ENCODE assay signal across 37 cellular contexts in the genomic region with DNA sequence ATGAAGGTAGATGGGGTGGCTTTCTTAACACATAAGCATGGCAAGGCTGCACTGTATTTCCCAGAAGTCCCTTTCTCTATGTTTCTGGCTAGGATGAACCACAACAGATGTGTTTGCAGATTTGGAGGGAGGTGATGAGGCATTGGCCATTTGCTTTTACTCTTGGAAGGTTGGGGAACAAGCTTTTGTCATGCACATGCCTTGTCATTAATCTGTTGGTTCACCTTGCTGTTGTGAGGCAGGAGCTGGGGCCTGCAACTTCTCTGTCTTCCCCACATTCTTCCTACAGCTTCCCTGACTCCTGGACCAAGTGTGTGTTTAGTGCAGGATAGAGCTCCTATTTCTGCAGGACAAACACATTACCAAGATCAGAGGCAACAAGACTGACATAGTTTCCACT.
"Had no signal": no experiment of that assay in that cellular context is flagged by ENCODE, and none has a peak within 500 bp of the region (broad histone marks: within the 10 kb centered on the region; RNA-seq: fewer than 3 reads in every experiment).

No MANE protein-coding gene starts in this region.

- H3K27me3 ChIP-seq: adrenal gland, body of pancreas, brain microvascular endothelial cell, breast epithelium had no signal

- H3K4me3 ChIP-seq: adrenal gland, body of pancreas, breast epithelium had no signal

- H3K9me3 ChIP-seq: adrenal gland, body of pancreas, breast epithelium had no signal

- H3K36me3 ChIP-seq: adrenal gland, brain microvascular endothelial cell, breast epithelium, WERI-Rb-1 had no signal

- H3K27ac Mint-ChIP-seq: activated B cell treated with CpG ODN at 0.5 μM for 24 hours; activated CD4-positive, alpha-beta memory T cell treated with anti-CD3 and anti-CD28 coated beads for 36 hours; activated CD4-positive, alpha-beta T cell treated with anti-CD3 and anti-CD28 coated beads, Interleukin-2, amount 10 ng/mL, durations not matched to agents 24 days and 14 days; activated CD8-positive, alpha-beta T cell treated with anti-CD3 and anti-CD28 coated beads for 36 hours; activated naive CD4-positive, alpha-beta T cell treated with anti-CD3 and anti-CD28 coated beads for 36 hours; activated naive CD4-positive, alpha-beta T cell treated with anti-CD3 and anti-CD28 coated beads, Interleukin-2, amount 50 U/mL, for 72 hours; activated naive CD8-positive, alpha-beta T cell treated with anti-CD3 and anti-CD28 coated beads for 36 hours; activated T-cell treated with anti-CD3 and anti-CD28 coated beads, Interleukin-2, amount 50 U/mL, for 72 hours; activated T-helper 1 cell treated with anti-CD3 and anti-CD28 coated beads, Interleukin-12 subunit alpha, Interleukin-12 subunit beta, Interleukin-2, Interleukin-4 antibody, amounts not matched to agents 30 ng/mL and 10 ng/mL and 1 ng/mL, durations not matched to agents 14 hours and 24 hours and 36 hours; activated T-helper 17 cell treated with anti-CD3 and anti-CD28 coated beads, Interleukin-2, amount 50 U/mL, for 72 hours; T-helper 1 cell treated with Interleukin-12 subunit alpha and Interleukin-12 subunit beta and Interleukin-4 antibody, amounts not matched to agents 30 μg/mL and 1 μg/mL, for 36 hours; T-helper 2 cell treated with Interferon-gamma antibody and Interleukin-4, amounts not matched to agents 5 μg/mL and 100 μg/mL, for 36 hours had no signal

- H3K9me3 Mint-ChIP-seq: activated B cell treated with CpG ODN at 0.5 μM for 24 hours; activated CD4-positive, alpha-beta memory T cell treated with anti-CD3 and anti-CD28 coated beads for 36 hours; activated CD4-positive, alpha-beta T cell treated with anti-CD3 and anti-CD28 coated beads, Interleukin-2, amount 10 ng/mL, durations not matched to agents 24 days and 14 days; activated CD8-positive, alpha-beta T cell treated with anti-CD3 and anti-CD28 coated beads for 36 hours; activated naive CD8-positive, alpha-beta T cell treated with anti-CD3 and anti-CD28 coated beads for 36 hours; activated T-helper 1 cell treated with anti-CD3 and anti-CD28 coated beads, Interleukin-12 subunit alpha, Interleukin-12 subunit beta, Interleukin-2, Interleukin-4 antibody, amounts not matched to agents 30 ng/mL and 10 ng/mL and 1 ng/mL, durations not matched to agents 14 hours and 24 hours and 36 hours had no signal

- H3K4me1 Mint-ChIP-seq: activated B cell treated with CpG ODN at 0.5 μM for 24 hours; activated CD4-positive, alpha-beta T cell treated with anti-CD3 and anti-CD28 coated beads, Interleukin-2, amount 10 ng/mL, durations not matched to agents 24 days and 14 days; activated naive CD8-positive, alpha-beta T cell treated with anti-CD3 and anti-CD28 coated beads for 36 hours; activated T-helper 17 cell treated with anti-CD3 and anti-CD28 coated beads, Interleukin-2, amount 50 U/mL, for 72 hours had no signal

- H3K4me1 ChIP-seq: adrenal gland, body of pancreas, breast epithelium had no signal

- H3K27me3 Mint-ChIP-seq: activated B cell treated with CpG ODN at 0.5 μM for 24 hours; activated CD4-positive, alpha-beta memory T cell treated with anti-CD3 and anti-CD28 coated beads for 36 hours; activated CD4-positive, alpha-beta T cell treated with anti-CD3 and anti-CD28 coated beads, Interleukin-2, amount 10 ng/mL, durations not matched to agents 24 days and 14 days; activated CD8-positive, alpha-beta T cell treated with anti-CD3 and anti-CD28 coated beads for 36 hours; activated naive CD8-positive, alpha-beta T cell treated with anti-CD3 and anti-CD28 coated beads for 36 hours; activated T-helper 17 cell treated with anti-CD3 and anti-CD28 coated beads, Interleukin-2, amount 50 U/mL, for 72 hours had no signal

- H3K36me3 Mint-ChIP-seq: activated CD4-positive, alpha-beta memory T cell treated with anti-CD3 and anti-CD28 coated beads for 36 hours; activated naive CD4-positive, alpha-beta T cell treated with anti-CD3 and anti-CD28 coated beads, Interleukin-2, amount 50 U/mL, for 72 hours; activated naive CD8-positive, alpha-beta T cell treated with anti-CD3 and anti-CD28 coated beads for 36 hours had no signal

- FAIRE-seq: astrocyte, TTC549 had no signal

- ATAC-seq: activated CD8-positive, alpha-beta T cell treated with anti-CD3 and anti-CD28 coated beads for 36 hours; activated naive CD4-positive, alpha-beta T cell treated with anti-CD3 and anti-CD28 coated beads, Interleukin-2, amount 50 U/mL, for 72 hours; activated T-cell treated with anti-CD3 and anti-CD28 coated beads, Interleukin-2, amount 50 U/mL, for 4 hours; activated T-cell treated with anti-CD3 and anti-CD28 coated beads, Interleukin-2, amount 50 U/mL, for 72 hours; activated T-helper 17 cell treated with anti-CD3 and anti-CD28 coated beads, Interleukin-2, amount 50 U/mL, for 72 hours; body of pancreas had no signal

- DNase-seq: activated B cell treated with CpG ODN at 0.5 μM for 24 hours; activated CD4-positive, alpha-beta memory T cell treated with anti-CD3 and anti-CD28 coated beads for 36 hours; activated CD4-positive, alpha-beta T cell treated with anti-CD3 and anti-CD28 coated beads for 4 hours; activated CD4-positive, alpha-beta T cell treated with anti-CD3 and anti-CD28 coated beads, Interleukin-2, amount 10 ng/mL, durations not matched to agents 24 days and 14 days; activated CD4-positive, alpha-beta T cell treated with anti-CD3 and anti-CD28 coated beads, Interleukin-2, amount 50 U/mL, for 1 hour; activated CD4-positive, alpha-beta T cell treated with anti-CD3 and anti-CD28 coated beads, Interleukin-2, amount 50 U/mL, for 4 hours; activated CD4-positive, CD25-positive, alpha-beta regulatory T cell treated with anti-CD3 and anti-CD28 coated beads, Interleukin-2, amount 50 U/mL, for 72 hours; activated CD8-positive, alpha-beta memory T cell treated with anti-CD3 and anti-CD28 coated beads, Interleukin-2, amount 50 U/mL, for 4 hours; activated CD8-positive, alpha-beta T cell treated with anti-CD3 and anti-CD28 coated beads for 36 hours; activated effector memory CD4-positive, alpha-beta T cell treated with anti-CD3 and anti-CD28 coated beads, Interleukin-2, amount 50 U/mL, for 16 hours; activated gamma-delta T cell treated with Interleukin-2 at 50 U/mL for 16 hours; activated naive CD4-positive, alpha-beta T cell; activated naive CD4-positive, alpha-beta T cell treated with anti-CD3 and anti-CD28 coated beads for 36 hours; activated naive CD4-positive, alpha-beta T cell treated with anti-CD3 and anti-CD28 coated beads, Interleukin-2, amount 50 U/mL, for 16 hours; activated naive CD8-positive, alpha-beta T cell treated with anti-CD3 and anti-CD28 coated beads for 36 hours; activated T-cell treated with anti-CD3 and anti-CD28 coated beads for 4 hours; activated T-cell treated with anti-CD3 and anti-CD28 coated beads, Interleukin-2, amount 50 U/mL, for 1 hour; activated T-cell treated with anti-CD3 and anti-CD28 coated beads, Interleukin-2, amount 50 U/mL, for 4 hours; activated T-cell treated with anti-CD3 and anti-CD28 coated beads, Interleukin-2, amount 50 U/mL, for 72 hours; adrenal gland; amniotic stem cell; aorta; body of pancreas; brain microvascular endothelial cell; central memory CD4-positive, alpha-beta T cell; T-helper 1 cell; T-helper 2 cell; T-helper 9 cell; WERI-Rb-1 had no signal

- H3K27ac ChIP-seq: adrenal gland, body of pancreas, brain microvascular endothelial cell, breast epithelium, WERI-Rb-1 had no signal

- H3K4me3 Mint-ChIP-seq: activated B cell treated with CpG ODN at 0.5 μM for 24 hours; activated CD4-positive, alpha-beta memory T cell treated with anti-CD3 and anti-CD28 coated beads for 36 hours; activated CD4-positive, alpha-beta T cell treated with anti-CD3 and anti-CD28 coated beads, Interleukin-2, amount 10 ng/mL, durations not matched to agents 24 days and 14 days; activated CD8-positive, alpha-beta T cell treated with anti-CD3 and anti-CD28 coated beads for 36 hours; activated naive CD4-positive, alpha-beta T cell treated with anti-CD3 and anti-CD28 coated beads for 36 hours; activated naive CD8-positive, alpha-beta T cell treated with anti-CD3 and anti-CD28 coated beads for 36 hours; activated T-cell treated with anti-CD3 and anti-CD28 coated beads, Interleukin-2, amount 50 U/mL, for 4 hours; activated T-cell treated with anti-CD3 and anti-CD28 coated beads, Interleukin-2, amount 50 U/mL, for 72 hours; activated T-helper 1 cell treated with anti-CD3 and anti-CD28 coated beads, Interleukin-12 subunit alpha, Interleukin-12 subunit beta, Interleukin-2, Interleukin-4 antibody, amounts not matched to agents 30 ng/mL and 10 ng/mL and 1 ng/mL, durations not matched to agents 14 hours and 24 hours and 36 hours; activated T-helper 17 cell treated with anti-CD3 and anti-CD28 coated beads, Interleukin-2, amount 50 U/mL, for 72 hours; T-helper 1 cell treated with Interleukin-12 subunit alpha and Interleukin-12 subunit beta and Interleukin-4 antibody, amounts not matched to agents 30 μg/mL and 1 μg/mL, for 36 hours; T-helper 2 cell treated with Interferon-gamma antibody and Interleukin-4, amounts not matched to agents 5 μg/mL and 100 μg/mL, for 36 hours had no signal
